ENCODE assay signal across 8 cellular contexts in the genomic region with DNA sequence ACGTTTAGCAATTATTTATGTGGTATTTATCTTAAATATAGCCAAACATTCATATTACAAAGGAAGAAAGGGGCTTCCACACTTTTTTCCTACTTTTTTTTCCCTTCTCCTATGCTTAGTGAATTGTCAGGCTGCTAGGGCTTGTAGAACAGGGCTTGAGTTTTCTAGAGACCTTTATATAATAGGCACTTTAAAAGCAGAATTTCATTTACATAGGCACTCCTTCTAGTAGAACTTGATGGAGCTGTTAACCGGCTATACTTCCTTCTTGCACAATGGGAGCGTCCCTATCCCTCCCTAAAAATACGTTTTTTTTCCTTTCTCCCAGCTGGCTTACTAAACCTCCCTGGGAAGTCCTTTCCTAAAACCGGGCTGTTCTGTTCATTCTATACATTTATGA. TPM values are rescaled to one million over a fixed set of nuclear protein-coding genes. Genes with fewer than 3 reads are reported as not detected.
A peak's percentile ranks its signal among the peaks of the same experiment; 100 is the strongest.
DNase-seq lines count a peak whose midpoint lies in the region; ATAC-seq and TF ChIP-seq lines count a peak whose summit lies in the region.

No MANE protein-coding gene starts in this region.

- no peak for TF ChIP-seq CTCF in glutamatergic neuron (IDR thresholded peaks at IDR 0.05; ENCODE audit: partially characterized antibody, unreplicated experiment)

- peak overlapping the region; percentile 73 to 95 (median 90) for H3K4me3 ChIP-seq in skin epidermis

- H3K27ac ChIP-seq in skin epidermis, result peak overlapping the region in 20 of 21 experiments; percentile 88 to 100 (median 98)

- H3K27me3 Mint-ChIP-seq in T-cell (no peaks in the 10 kb centered on the region), glutamatergic neuron (ENCODE audit: unreplicated experiment) (peaks cover 2% of the 10 kb centered on the region)

- H3K36me3 Mint-ChIP-seq in T-cell, result peaks cover 18% of the 10 kb centered on the region
- no peaks in the 10 kb centered on the region for H3K36me3 Mint-ChIP-seq in glutamatergic neuron (ENCODE audit: unreplicated experiment)

- no peak for ATAC-seq in T-cell (replicated peaks in 1 of 4)
- ATAC-seq in HG02571 (IDR thresholded peaks at IDR 0.05; ENCODE audit: unreplicated experiment), result no peak

- H3K27ac Mint-ChIP-seq in T-cell (peak overlapping the region; percentile 77 to 85), glutamatergic neuron (ENCODE audit: unreplicated experiment) (peak overlapping the region; percentile 98)

- H3K4me1 Mint-ChIP-seq in T-cell (peaks cover 45 to 62% (median 59%) of the 10 kb centered on the region in 3 donors), glutamatergic neuron (ENCODE audit: low read depth, unreplicated experiment) (peaks cover 5% of the 10 kb centered on the region)

- POLR2A ChIA-PET in T-cell (lab: Charles Lee), result interaction anchor here (0.6 to 1.7 kb wide), 9 partner anchors 45 to 1430 kb away, joined by 3 to 12 read pairs (median 5); a partner anchor contains a TSS

- H3K9me3 Mint-ChIP-seq in T-cell (no peaks in the 10 kb centered on the region), glutamatergic neuron (ENCODE audit: unreplicated experiment) (peaks cover 17% of the 10 kb centered on the region)

- DNase-seq in NCI-H1092 treated with DMSO at 0.1 percent for 48 hours (lab: John Stamatoyannopoulos, UW), result peak; percentile 18
- DNase-seq in NCI-H1092 (lab: John Stamatoyannopoulos, UW), result no peak
- no peak for DNase-seq in T-cell
- DNase-seq in glutamatergic neuron, result no peak
- no peak for DNase-seq in NCI-H446 (lab: John Stamatoyannopoulos, UW)
- no peak for DNase-seq in NCI-H146 treated with DMSO at 0.1 percent for 48 hours (lab: John Stamatoyannopoulos, UW; ENCODE audit: unreplicated experiment)

- H3K4me3 Mint-ChIP-seq in T-cell, result peak overlapping the region; percentile 85 to 86 (median 85)
- peak overlapping the region; percentile 92 for H3K4me3 Mint-ChIP-seq in glutamatergic neuron (ENCODE audit: unreplicated experiment)

- CTCF ChIA-PET in T-cell (lab: Charles Lee), result interaction anchor here (0.6 to 2.6 kb wide), 36 partner anchors 13 to 1088 kb away, joined by 3 to 57 read pairs (median 6); a partner anchor contains a TSS

RNA-seq across cellular contexts. Expression of a gene that starts 1.1 kb away (rescaled TPM):
- total RNA-seq in T-cell, result 10 to 100 TPM; 20.5 to 27.8 (median 23.4) TPM
- 43.1 TPM for total RNA-seq in glutamatergic neuron (ENCODE audit: unreplicated experiment)

RNA-seq across cellular contexts. Expression of a gene that starts 17.3 kb away (rescaled TPM):
- total RNA-seq in T-cell (1 to 10 TPM in 2 of 5 donors, under 1 TPM in 3; 0.47 to 1.5 (median 0.75) TPM), glutamatergic neuron (ENCODE audit: unreplicated experiment) (0.83 TPM)
